Comparison of ENCODE assay signal across 1 cellular context in the genomic region with DNA sequence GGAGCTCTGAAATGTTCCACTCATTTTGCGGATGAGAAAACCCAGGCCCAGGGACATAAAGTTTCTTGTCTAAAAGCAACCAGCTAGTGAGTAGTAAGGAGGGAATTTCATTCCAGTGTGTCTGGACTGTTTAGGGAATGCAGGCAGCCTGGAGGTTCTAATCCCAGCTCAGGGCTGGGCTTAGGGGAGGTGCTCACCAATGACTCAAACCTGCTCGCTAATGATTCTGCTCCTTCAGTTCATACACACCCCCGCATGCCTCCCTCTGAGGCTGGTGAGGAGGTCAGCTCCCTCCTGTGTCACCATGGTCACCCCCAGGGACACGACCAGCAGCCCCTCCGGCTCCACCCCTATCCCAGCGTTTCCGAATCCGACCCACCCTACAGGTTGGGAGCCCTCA.
TF ChIP-seq lines count a peak whose summit lies in the region.

No MANE protein-coding gene starts in this region.

TF ChIP-seq in HCT116, 20 proteins besides CTCF, POLR2A, EP300 and RAD21 (continued from another document):
- TF ChIP-seq, protein P1, sequence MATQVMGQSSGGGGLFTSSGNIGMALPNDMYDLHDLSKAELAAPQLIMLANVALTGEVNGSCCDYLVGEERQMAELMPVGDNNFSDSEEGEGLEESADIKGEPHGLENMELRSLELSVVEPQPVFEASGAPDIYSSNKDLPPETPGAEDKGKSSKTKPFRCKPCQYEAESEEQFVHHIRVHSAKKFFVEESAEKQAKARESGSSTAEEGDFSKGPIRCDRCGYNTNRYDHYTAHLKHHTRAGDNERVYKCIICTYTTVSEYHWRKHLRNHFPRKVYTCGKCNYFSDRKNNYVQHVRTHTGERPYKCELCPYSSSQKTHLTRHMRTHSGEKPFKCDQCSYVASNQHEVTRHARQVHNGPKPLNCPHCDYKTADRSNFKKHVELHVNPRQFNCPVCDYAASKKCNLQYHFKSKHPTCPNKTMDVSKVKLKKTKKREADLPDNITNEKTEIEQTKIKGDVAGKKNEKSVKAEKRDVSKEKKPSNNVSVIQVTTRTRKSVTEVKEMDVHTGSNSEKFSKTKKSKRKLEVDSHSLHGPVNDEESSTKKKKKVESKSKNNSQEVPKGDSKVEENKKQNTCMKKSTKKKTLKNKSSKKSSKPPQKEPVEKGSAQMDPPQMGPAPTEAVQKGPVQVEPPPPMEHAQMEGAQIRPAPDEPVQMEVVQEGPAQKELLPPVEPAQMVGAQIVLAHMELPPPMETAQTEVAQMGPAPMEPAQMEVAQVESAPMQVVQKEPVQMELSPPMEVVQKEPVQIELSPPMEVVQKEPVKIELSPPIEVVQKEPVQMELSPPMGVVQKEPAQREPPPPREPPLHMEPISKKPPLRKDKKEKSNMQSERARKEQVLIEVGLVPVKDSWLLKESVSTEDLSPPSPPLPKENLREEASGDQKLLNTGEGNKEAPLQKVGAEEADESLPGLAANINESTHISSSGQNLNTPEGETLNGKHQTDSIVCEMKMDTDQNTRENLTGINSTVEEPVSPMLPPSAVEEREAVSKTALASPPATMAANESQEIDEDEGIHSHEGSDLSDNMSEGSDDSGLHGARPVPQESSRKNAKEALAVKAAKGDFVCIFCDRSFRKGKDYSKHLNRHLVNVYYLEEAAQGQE (IDR thresholded peaks at IDR 0.05; ENCODE audit: low read depth), result no peak
- TF ChIP-seq CBX3 (IDR thresholded peaks at IDR 0.05; ENCODE audit: low read depth), result no peak
- no peak for TF ChIP-seq SRF (IDR thresholded peaks at IDR 0.05; ENCODE audit: low read depth)
- 0 out of 2 replicates have a peak, but pooled peaks have one; percentile 25 for TF ChIP-seq SP1 (IDR thresholded peaks at IDR 0.05; ENCODE audit: low read depth)
